Comparison of ENCODE assay signal across 25 cellular contexts in genomic region chr21:20946701-20947100, GRCh38. TPM values are rescaled to one million over a fixed set of nuclear protein-coding genes. Genes with fewer than 3 reads are reported as not detected.
DNase-seq lines count a peak whose midpoint lies in the region; ATAC-seq, FAIRE-seq and TF ChIP-seq lines count a peak whose summit lies in the region.
"Had no signal": no experiment of that assay in that cellular context is flagged by ENCODE, and none has a peak within 500 bp of the region (broad histone marks: within the 10 kb centered on the region; RNA-seq: fewer than 3 reads in every experiment).

No MANE protein-coding gene starts in this region.

- H3K36me3 ChIP-seq in HepG2 (replicated peaks in 1 of 2; ENCODE audit: control insufficient read depth in 1 of 2, insufficient read depth in 2 of 2, low read length in 2 of 2): no peaks in the 10 kb centered on the region
- H3K36me3 ChIP-seq in right lobe of liver: no peaks in the 10 kb centered on the region
- H3K36me3 ChIP-seq in H1 (ENCODE audit: control insufficient read depth in 2 of 4, insufficient read depth in 4 of 4, low read length in 3 of 4): no peaks in the 10 kb centered on the region
- H3K36me3 ChIP-seq in neural progenitor cell: no peaks in the 10 kb centered on the region
- H3K36me3 ChIP-seq: BE2C; BLaER1 treated with 17β-estradiol and CSF1 and Interleukin-3, amounts not matched to agents 10 nM and 100 nM had no signal

- FAIRE-seq in HepG2 (lab: Jason Lieb, UNC) (no peak), H1 (lab: Jason Lieb, UNC) (no peak)
- FAIRE-seq: A549, D721Med, GM12878, GM19239 had no signal

- TF ChIP-seq RAD21 in HepG2 (CRISPR knock-in tag; IDR thresholded peaks at IDR 0.05) (no peak), H1 (IDR thresholded peaks at IDR 0.05 in 1 of 2, conservative IDR thresholded peaks at IDR 0.05 in 1 of 2; ENCODE audit: low read depth in 2 of 2, low read length in 2 of 2) (no peak)

- TF ChIP-seq CTCF in HepG2 (CRISPR knock-in tag; IDR thresholded peaks at IDR 0.05) (no peak), right lobe of liver (IDR thresholded peaks at IDR 0.05) (no peak), H1 (IDR thresholded peaks at IDR 0.05; ENCODE audit: control extremely low read depth in 1 of 3, insufficient read depth in 1 of 3, low read depth in 1 of 3, low read length in 3 of 3) (no peak), neural progenitor cell (IDR thresholded peaks at IDR 0.05) (no peak)

- CTCF ChIA-PET in HepG2 (lab: Yijun Ruan, JAX; ENCODE audit: low intra/inter-chr PET ratio, low total read pairs): no interaction called here
- CTCF ChIA-PET in H1 (lab: Charles Lee; ENCODE audit: partially characterized antibody): interaction anchor here (0.9 kb wide), 1 partner anchor 25 kb away, joined by 4 read pairs; no protein-coding TSS in a partner anchor

- H3K79me2 ChIP-seq in HepG2 (ENCODE audit: insufficient read depth, low read length) (no peaks in the 10 kb centered on the region), H1 (ENCODE audit: control insufficient read depth in 1 of 2, insufficient read depth in 2 of 2, low read length in 2 of 2) (no peaks in the 10 kb centered on the region), neural progenitor cell (ENCODE audit: low read depth) (no peaks in the 10 kb centered on the region)

- BruUV-seq in HepG2 (replicated peaks; lab: Mats Ljungman, UMichigan): no TSS peak

- H2BK120ac ChIP-seq in H1 (replicated peaks; ENCODE audit: low read depth, low read length): no peak overlapping the region

- H3K4me1 ChIP-seq in HepG2 (ENCODE audit: insufficient read depth, low read length): no peaks in the 10 kb centered on the region
- H3K4me1 ChIP-seq in right lobe of liver: no peaks in the 10 kb centered on the region
- no peaks in the 10 kb centered on the region for H3K4me1 ChIP-seq in H1 (replicated peaks in 1 of 4; ENCODE audit: control insufficient read depth in 3 of 4, insufficient read depth in 4 of 4, low read length in 3 of 4)
- no peaks in the 10 kb centered on the region for H3K4me1 ChIP-seq in neural progenitor cell
- H3K4me1 ChIP-seq: A549; BLaER1 treated with 17β-estradiol and CSF1 and Interleukin-3, amounts not matched to agents 10 nM and 100 nM had no signal

- no peak overlapping the region for H4K91ac ChIP-seq in H1 (replicated peaks; ENCODE audit: insufficient read length, low read length)

- H3K9me3 ChIP-seq in HepG2 (ENCODE audit: low read length) (peaks cover 74% of the 10 kb centered on the region), right lobe of liver (no peaks in the 10 kb centered on the region), H1 (ENCODE audit: insufficient read depth in 2 of 2, low read depth in 1 of 2, low read length in 1 of 2) (no peaks in the 10 kb centered on the region), neural progenitor cell (ENCODE audit: low read depth) (no peaks in the 10 kb centered on the region)
- H3K9me3 ChIP-seq: A549; BE2C; BLaER1 treated with 17β-estradiol and CSF1 and Interleukin-3, amounts not matched to agents 10 nM and 100 nM had no signal

- H3K4me3 Mint-ChIP-seq in neural progenitor cell: no peak overlapping the region
- H3K4me3 Mint-ChIP-seq: CD14-positive monocyte; CD4-positive, alpha-beta T cell; CD8-positive, alpha-beta memory T cell; H9 had no signal

- ATAC-seq in HepG2: no peak
- no peak for ATAC-seq in right lobe of liver
- ATAC-seq: A549, GM12878, HCT116 had no signal

- no peak overlapping the region for H3K14ac ChIP-seq in H1 (ENCODE audit: insufficient read length)

- no peak overlapping the region for H3K56ac ChIP-seq in H1 (replicated peaks; ENCODE audit: insufficient read length, low read depth, low read length)

- H3K79me1 ChIP-seq in H1 (ENCODE audit: low read depth, low read length): no peaks in the 10 kb centered on the region

- H4K20me1 ChIP-seq in HepG2 (ENCODE audit: insufficient read depth, low read length) (no peaks in the 10 kb centered on the region), H1 (replicated peaks in 1 of 2; ENCODE audit: control insufficient read depth in 1 of 2, insufficient read depth in 2 of 2, low read length in 2 of 2) (no peaks in the 10 kb centered on the region), neural progenitor cell (ENCODE audit: low read depth) (no peaks in the 10 kb centered on the region)
- H4K20me1 ChIP-seq: BLaER1 treated with 17β-estradiol and CSF1 and Interleukin-3, amounts not matched to agents 10 nM and 100 nM had no signal

- intact Hi-C loops in HepG2 (cut with micrococcal nuclease; ENCODE audit: unreplicated experiment) (no loop called here), right lobe of liver (cut with DNase I) (no loop called here)

- no peak overlapping the region for H3K4ac ChIP-seq in H1 (replicated peaks; ENCODE audit: insufficient read length, low read depth, low read length)

- H3K9ac ChIP-seq in HepG2 (ENCODE audit: insufficient read depth, low read depth, low read length) (no peak overlapping the region), H1 (replicated peaks in 1 of 4; ENCODE audit: extremely low read depth in 1 of 4, low read depth in 3 of 4, low read length in 3 of 4) (no peak overlapping the region), neural progenitor cell (no peak overlapping the region)
- H3K9ac ChIP-seq: BLaER1 treated with 17β-estradiol and CSF1 and Interleukin-3, amounts not matched to agents 10 nM and 100 nM; GM23248 had no signal

- WGBS in HepG2 (ENCODE audit: low lambda C conversion rate): 0% methylated on average over 4 of the region's 5 CpGs
- WGBS in right lobe of liver (ENCODE audit: insufficient coverage, low coverage, low lambda C conversion rate, missing lambda C conversion rate): 42% methylated on average over 3 of the region's 5 CpGs
- 86% methylated on average over 5 of the region's 5 CpGs; no CpG with 5 or more reads in 1 of the 2 experiments for WGBS in H1 (ENCODE audit: extremely low coverage in 1 of 2, insufficient coverage in 1 of 2, insufficient read length in 1 of 2, insufficient replicate concordance in 2 of 2, low coverage in 1 of 2, low lambda C conversion rate in 2 of 2, missing lambda C conversion rate in 1 of 2), 2 experiments

- no peaks in the 10 kb centered on the region for H3K4me1 Mint-ChIP-seq in neural progenitor cell
- H3K4me1 Mint-ChIP-seq: CD14-positive monocyte; CD8-positive, alpha-beta memory T cell had no signal

- no peaks in the 10 kb centered on the region for H3K27me3 Mint-ChIP-seq in neural progenitor cell (ENCODE audit: insufficient read depth, low read depth)
- H3K27me3 Mint-ChIP-seq: CD4-positive, alpha-beta T cell; CD8-positive, alpha-beta memory T cell had no signal

- no peak overlapping the region for H3K23ac ChIP-seq in H1 (ENCODE audit: insufficient read length)

- POLR2A ChIA-PET in HepG2 (lab: Yijun Ruan, JAX) (no interaction called here), H1 (lab: Charles Lee; ENCODE audit: partially characterized antibody) (no interaction called here)

- H3F3A ChIP-seq in neural progenitor cell (ENCODE audit: low read depth): no peaks in the 10 kb centered on the region

- no peak overlapping the region for H2AFZ ChIP-seq in HepG2 (ENCODE audit: low read length)
- peak overlapping the region; percentile 49; the same call in 1 of the 2 replicates for H2AFZ ChIP-seq in H1 (ENCODE audit: low read length)
- H2AFZ ChIP-seq in neural progenitor cell (replicated peaks): peak overlapping the region; percentile 61
- H2AFZ ChIP-seq: GM23248 had no signal

- DNase-seq in HepG2 (ENCODE audit: low spot score): no peak
- DNase-seq in right lobe of liver: no peak
- DNase-seq in H1 (ENCODE audit: low read depth in 1 of 2, low spot score in 2 of 2): no peak
- no peak for DNase-seq in neural progenitor cell (ENCODE audit: low spot score)
- no peak for DNase-seq in NCI-H1092 (lab: John Stamatoyannopoulos, UW)
- DNase-seq in anterior cingulate cortex (lab: John Stamatoyannopoulos, UW): no peak
- no peak for DNase-seq in NCI-H2171 (lab: John Stamatoyannopoulos, UW)
- DNase-seq: AML-193; BE2C; CD4-positive, alpha-beta T cell; CD8-positive, alpha-beta memory T cell; DMS 273 treated with DMSO at 0.1 percent for 48 hours; DMS79; EL; GDM1; GM23248; H9 had no signal

- H3K4me3 ChIP-seq in HepG2 (replicated peaks in 1 of 3; ENCODE audit: insufficient read depth in 1 of 3, low read depth in 2 of 3, low read length in 3 of 3) (no peak overlapping the region), right lobe of liver (no peak overlapping the region), H1 (ENCODE audit: extremely low read depth in 1 of 4, insufficient read depth in 2 of 4, low read depth in 3 of 4, low read length in 4 of 4) (no peak overlapping the region), neural progenitor cell (no peak overlapping the region)
- H3K4me3 ChIP-seq: A549; BLaER1 treated with 17β-estradiol and CSF1 and Interleukin-3, amounts not matched to agents 10 nM and 100 nM; GM12878; GM23248 had no signal

- no peak overlapping the region for H4K5ac ChIP-seq in H1 (ENCODE audit: insufficient read length, low read depth, low read length)

- H2BK20ac ChIP-seq in H1 (ENCODE audit: low read length): no peak overlapping the region

- H2BK12ac ChIP-seq in H1 (ENCODE audit: low read depth, low read length): no peak overlapping the region

- no peak for TF ChIP-seq POLR2A in HepG2 (IDR thresholded peaks at IDR 0.05; ENCODE audit: insufficient read depth in 1 of 2, low read depth in 2 of 2, low read length in 2 of 2)
- TF ChIP-seq POLR2A in right lobe of liver (IDR thresholded peaks at IDR 0.05): no peak
- no peak for TF ChIP-seq POLR2A in H1 (IDR thresholded peaks at IDR 0.05; ENCODE audit: control extremely low read depth in 1 of 2, low read depth in 2 of 2, low read length in 2 of 2)

- no peaks in the 10 kb centered on the region for H3K36me3 Mint-ChIP-seq in neural progenitor cell
- H3K36me3 Mint-ChIP-seq: CD14-positive monocyte; CD8-positive, alpha-beta memory T cell had no signal

- no peak overlapping the region for H4K8ac ChIP-seq in H1 (ENCODE audit: extremely low read depth, insufficient read depth, low read length)

- H3K27ac ChIP-seq in HepG2 (ENCODE audit: extremely low read length, insufficient read depth, low read length) (no peak overlapping the region), right lobe of liver (no peak overlapping the region), H1 (ENCODE audit: low read depth, low read length) (no peak overlapping the region), neural progenitor cell (no peak overlapping the region)
- H3K27ac ChIP-seq: 22Rv1; A549; BLaER1 treated with 17β-estradiol and CSF1 and Interleukin-3, amounts not matched to agents 10 nM and 100 nM; GM23248 had no signal

- H2AK5ac ChIP-seq in H1 (ENCODE audit: low read depth, low read length): no peak overlapping the region

- no peak overlapping the region for H3K27ac Mint-ChIP-seq in neural progenitor cell
- H3K27ac Mint-ChIP-seq: CD14-positive monocyte; CD4-positive, alpha-beta T cell; H9 had no signal

- no peaks in the 10 kb centered on the region for H3K27me3 ChIP-seq in HepG2 (ENCODE audit: control insufficient read depth in 1 of 2, insufficient read depth in 2 of 2, low read length in 2 of 2)
- no peaks in the 10 kb centered on the region for H3K27me3 ChIP-seq in right lobe of liver
- H3K27me3 ChIP-seq in H1 (replicated peaks in 1 of 4; ENCODE audit: control insufficient read depth in 3 of 4, extremely low read depth in 1 of 4, insufficient read depth in 3 of 4, low read length in 3 of 4): no peaks in the 10 kb centered on the region; a peak in 1 of 7 replicates
- no peaks in the 10 kb centered on the region for H3K27me3 ChIP-seq in neural progenitor cell
- H3K27me3 ChIP-seq: BE2C; BLaER1 treated with 17β-estradiol and CSF1 and Interleukin-3, amounts not matched to agents 10 nM and 100 nM had no signal

- no peak for TF ChIP-seq EP300 in HepG2 (IDR thresholded peaks at IDR 0.05; ENCODE audit: low read depth in 2 of 2, low read length in 2 of 2)
- TF ChIP-seq EP300 in HepG2 (CRISPR knock-in tag; IDR thresholded peaks at IDR 0.05; ENCODE audit: borderline replicate concordance): no peak
- TF ChIP-seq EP300 in H1 (IDR thresholded peaks at IDR 0.05; ENCODE audit: borderline replicate concordance in 1 of 2, low read depth in 2 of 2, low read length in 2 of 2): no peak

- H3K9me3 Mint-ChIP-seq in neural progenitor cell: no peaks in the 10 kb centered on the region
- H3K9me3 Mint-ChIP-seq: CD4-positive, alpha-beta T cell; H9 had no signal

- H3K23me2 ChIP-seq in H1 (ENCODE audit: low read depth, low read length): no peaks in the 10 kb centered on the region; the same call in 1 of the 2 replicates

- no peak overlapping the region for H3K4me2 ChIP-seq in HepG2 (ENCODE audit: low read depth, low read length)
- no peak overlapping the region for H3K4me2 ChIP-seq in H1 (ENCODE audit: insufficient read depth in 1 of 2, low read depth in 2 of 2, low read length in 2 of 2)
- H3K4me2 ChIP-seq in neural progenitor cell: no peak overlapping the region
- H3K4me2 ChIP-seq: A549; BLaER1 treated with 17β-estradiol and CSF1 and Interleukin-3, amounts not matched to agents 10 nM and 100 nM had no signal

- in situ Hi-C loops in HepG2 (cut with HindIII; ENCODE audit: extremely low pct_ligation_motif_present, low pct_unique_long_range_greater_than_20kb): no loop called here

- H2BK5ac ChIP-seq in H1 (ENCODE audit: low read depth, low read length): no peak overlapping the region

- no peak overlapping the region for H3K18ac ChIP-seq in H1 (ENCODE audit: extremely low read depth, low read length)

- no peak overlapping the region; the same call in 1 of the 2 replicates for H2BK15ac ChIP-seq in H1 (ENCODE audit: low read length)

RNA-seq across cellular contexts. Expression of gene NCAM2, which starts 51.5 kb away (rescaled TPM):
- not detected in 2 replicates for total RNA-seq in HepG2 (2016; rRNA removed; fragmentation: Illumina TruSeq; extraction: Trizol)
- not detected in 2 replicates for total RNA-seq in HepG2 (2016; cell fraction: cytosol; rRNA removed; fragmentation: Illumina TruSeq; extraction: Trizol; ENCODE audit: low read depth)
- total RNA-seq in HepG2 (2016; cell fraction: insoluble cytoplasmic fraction; rRNA removed; fragmentation: Illumina TruSeq; extraction: Trizol): not detected in 2 replicates
- total RNA-seq in HepG2 (2016; cell fraction: membrane; rRNA removed; fragmentation: Illumina TruSeq; extraction: Trizol): not detected in 2 replicates
- total RNA-seq in HepG2 (2016; cell fraction: nucleus; rRNA removed; fragmentation: Illumina TruSeq; extraction: Trizol): not detected in 2 replicates
- not detected in 2 replicates for polyA plus RNA-seq in HepG2 (2011; rRNA removed)
- not detected in 2 replicates for polyA plus RNA-seq in HepG2 (2011; cell fraction: cytosol; rRNA removed)
- polyA plus RNA-seq in HepG2 (2011; cell fraction: nucleus; rRNA removed): not detected in 2 replicates
- polyA plus RNA-seq in HepG2 (2012): not detected in 2 replicates
- polyA plus RNA-seq in HepG2 (2016; cell fraction: cytosol; fragmentation: Illumina TruSeq; extraction: Trizol; ENCODE audit: low read depth): not detected in 2 replicates
- not detected in 2 replicates for polyA plus RNA-seq in HepG2 (2016; cell fraction: insoluble cytoplasmic fraction; fragmentation: Illumina TruSeq; extraction: Trizol; ENCODE audit: low read depth)
- polyA plus RNA-seq in HepG2 (2016; cell fraction: membrane; fragmentation: Illumina TruSeq; extraction: Trizol; ENCODE audit: low read depth): not detected in 2 replicates
- not detected in 2 replicates for polyA plus RNA-seq in HepG2 (2016; cell fraction: nucleus; fragmentation: Illumina TruSeq; extraction: Trizol; ENCODE audit: insufficient read depth, low read depth)
- polyA minus RNA-seq in HepG2 (2011; rRNA and poly(A)+ RNA removed; ENCODE audit: low replicate concordance): 0.21 TPM in 1 of 2 replicates, not detected in the other
- polyA minus RNA-seq in HepG2 (2011; cell fraction: cytosol; rRNA and poly(A)+ RNA removed): not detected in 2 replicates
- polyA minus RNA-seq in HepG2 (2011; cell fraction: nucleus; rRNA and poly(A)+ RNA removed): not detected in 2 replicates
- total RNA-seq in right lobe of liver: 1 to 10 TPM in 1 of 6 experiments, under 1 TPM in 3, not detected in 2; 0.38 to 1.4 (median 0.81) TPM
- 0.54 and 1.1 TPM in 2 replicates for total RNA-seq in H1 (2021; fragmentation: NEBNext Ultra II Directional; extraction: Animal tissue kit (Norgen Biotek cat#: 25700))
- polyA plus RNA-seq in H1 (2011; rRNA removed): 0.14 and 0.17 TPM in 2 replicates
- 0.14 TPM for polyA plus RNA-seq in H1 (2011; cell fraction: cytosol; rRNA removed)
- 0.20 TPM for polyA plus RNA-seq in H1 (2011; cell fraction: nucleus; rRNA removed)
- 0.34 to 1.3 TPM (median 0.83 TPM) in 4 replicates for polyA plus RNA-seq in H1 (2012, experiment 1 of 2)
- polyA plus RNA-seq in H1 (2012, experiment 2 of 2): 0.03 TPM
- polyA plus RNA-seq in H1 (2013, experiment 1 of 2): 0.69 TPM
- polyA plus RNA-seq in H1 (2013, experiment 2 of 2): 0.79 TPM
- 1.3 and 2.3 TPM in 2 replicates for polyA minus RNA-seq in H1 (2011; rRNA and poly(A)+ RNA removed)
- not detected for polyA minus RNA-seq in H1 (2011; cell fraction: cytosol; rRNA and poly(A)+ RNA removed)
- 0.70 TPM for polyA minus RNA-seq in H1 (2011; cell fraction: nucleus; rRNA and poly(A)+ RNA removed)
- total RNA-seq in neural progenitor cell (ENCODE audit: low replicate concordance): 0.40 and 0.84 TPM in 2 replicates
- total RNA-seq: CD4-positive, alpha-beta T cell; CD8-positive, alpha-beta memory T cell had no signal
- polyA plus RNA-seq: A549; CD14-positive monocyte; CD8-positive, alpha-beta memory T cell had no signal
